Comparison of ENCODE assay signal across 1 cellular context in the genomic region with DNA sequence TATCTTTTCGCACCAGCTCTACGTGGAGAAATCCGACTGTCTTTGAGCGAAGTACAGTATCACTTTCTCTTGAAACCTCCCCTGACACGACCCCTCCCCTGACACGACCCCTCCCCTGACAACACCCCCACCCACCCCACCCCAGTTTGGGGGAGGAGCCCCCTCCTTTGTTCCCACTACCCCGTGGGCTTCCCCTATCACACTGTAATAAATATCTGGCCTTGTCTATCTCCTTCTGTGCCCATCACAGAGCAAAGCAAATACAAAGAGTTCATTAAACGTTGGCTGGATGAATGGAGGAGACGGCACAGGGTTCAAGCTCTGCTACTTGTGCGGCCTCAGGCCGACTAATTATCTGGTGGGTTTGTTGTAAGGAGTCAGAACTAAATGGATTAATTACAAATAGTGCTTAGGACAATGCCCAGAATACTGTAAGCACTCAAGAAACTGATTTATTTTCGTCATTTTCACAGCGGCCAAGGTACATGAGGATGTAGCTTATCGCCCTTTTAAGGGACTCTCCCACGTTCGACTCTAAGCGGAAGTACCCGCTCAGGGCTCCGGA.
TF ChIP-seq lines count a peak whose summit lies in the region.

No MANE protein-coding gene starts in this region.

TF ChIP-seq in H1, 55 proteins besides CTCF, POLR2A, EP300 and RAD21:
- 0 out of 2 replicates have a peak, but pooled peaks have one; percentile 57 for TF ChIP-seq POLR2AphosphoS5 (IDR thresholded peaks at IDR 0.05; ENCODE audit: low read depth, low read length)
- TF ChIP-seq NANOG (IDR thresholded peaks at IDR 0.05; ENCODE audit: insufficient read depth, low read depth, low read length, poor library complexity, severe bottlenecking), result peak; percentile 42
- TF ChIP-seq EGR1 (IDR thresholded peaks at IDR 0.05; ENCODE audit: borderline replicate concordance, low read depth, low read length), result no peak
- TF ChIP-seq CBX8 (IDR thresholded peaks at IDR 0.05; ENCODE audit: borderline replicate concordance, low read depth, low read length), result no peak
- TF ChIP-seq KDM1A (IDR thresholded peaks at IDR 0.05; ENCODE audit: borderline replicate concordance, low read length), result 0 out of 2 replicates have a peak, but pooled peaks have one; percentile 4
- TF ChIP-seq TCF12 (IDR thresholded peaks at IDR 0.05; ENCODE audit: low read depth, low read length), result no peak
- TF ChIP-seq GTF2F1 (IDR thresholded peaks at IDR 0.05; ENCODE audit: borderline replicate concordance, low read depth, low read length), result 0 out of 2 replicates have a peak, but pooled peaks have one; percentile 27
- TF ChIP-seq TEAD4 (IDR thresholded peaks at IDR 0.05; ENCODE audit: low read depth, low read length), result no peak
- no peak for TF ChIP-seq SAP30 (IDR thresholded peaks at IDR 0.05; ENCODE audit: insufficient read depth, insufficient replicate concordance, low read length)
- TF ChIP-seq CHD2 (IDR thresholded peaks at IDR 0.05; ENCODE audit: low read length), result no peak
- no peak for TF ChIP-seq CTBP2 (IDR thresholded peaks at IDR 0.05; ENCODE audit: borderline replicate concordance, insufficient read depth, insufficient read length, low read length)
- no peak for TF ChIP-seq ASH2L (IDR thresholded peaks at IDR 0.05; ENCODE audit: low read length)
- peak; percentile 93 for TF ChIP-seq GABPA (IDR thresholded peaks at IDR 0.05; ENCODE audit: borderline replicate concordance, insufficient read depth, low read length)
- TF ChIP-seq, protein P1, sequence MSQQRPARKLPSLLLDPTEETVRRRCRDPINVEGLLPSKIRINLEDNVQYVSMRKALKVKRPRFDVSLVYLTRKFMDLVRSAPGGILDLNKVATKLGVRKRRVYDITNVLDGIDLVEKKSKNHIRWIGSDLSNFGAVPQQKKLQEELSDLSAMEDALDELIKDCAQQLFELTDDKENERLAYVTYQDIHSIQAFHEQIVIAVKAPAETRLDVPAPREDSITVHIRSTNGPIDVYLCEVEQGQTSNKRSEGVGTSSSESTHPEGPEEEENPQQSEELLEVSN (IDR thresholded peaks at IDR 0.05), result peak; percentile 96
- TF ChIP-seq BRCA1 (IDR thresholded peaks at IDR 0.05; ENCODE audit: low read depth, low read length), result no peak
- TF ChIP-seq, protein P2, sequence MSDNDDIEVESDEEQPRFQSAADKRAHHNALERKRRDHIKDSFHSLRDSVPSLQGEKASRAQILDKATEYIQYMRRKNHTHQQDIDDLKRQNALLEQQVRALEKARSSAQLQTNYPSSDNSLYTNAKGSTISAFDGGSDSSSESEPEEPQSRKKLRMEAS (IDR thresholded peaks at IDR 0.05), result no peak
